15 cellular contexts compared by ENCODE assay signal in the genomic region with DNA sequence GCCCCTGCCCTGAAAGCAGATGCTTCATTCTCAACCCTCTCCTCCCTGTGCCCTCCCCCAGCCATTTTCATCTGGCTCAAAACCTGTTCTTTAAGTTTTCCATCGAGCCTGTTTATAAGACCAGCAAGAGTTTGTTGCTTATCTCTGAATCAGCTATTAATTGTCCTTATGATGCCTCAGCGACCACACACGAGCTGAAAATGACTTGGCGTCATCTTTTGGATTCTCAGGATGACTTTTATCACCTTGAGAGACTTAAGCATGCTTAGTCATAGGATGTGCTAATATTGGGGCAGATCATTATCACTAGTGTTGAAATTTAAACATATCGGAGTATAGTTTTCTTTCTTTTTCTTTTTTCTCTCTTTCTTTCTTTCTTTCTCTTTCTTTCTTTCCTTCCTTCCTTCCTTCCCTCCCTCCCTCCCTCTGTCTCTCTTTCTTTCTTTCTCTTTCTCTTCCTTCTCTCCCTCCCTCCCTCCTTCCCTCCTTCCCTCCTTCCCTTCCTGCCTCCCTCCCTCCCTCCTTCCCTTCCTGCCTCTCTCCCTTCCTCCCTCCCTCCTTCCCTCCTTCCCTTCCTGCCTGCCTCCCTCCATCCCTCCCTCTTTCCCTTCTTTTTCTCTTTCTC.
A peak's percentile ranks its signal among the peaks of the same experiment; 100 is the strongest.
DNase-seq lines count a peak whose midpoint lies in the region; ATAC-seq and TF ChIP-seq lines count a peak whose summit lies in the region.
"Had no signal": no experiment of that assay in that cellular context is flagged by ENCODE, and none has a peak within 500 bp of the region (broad histone marks: within the 10 kb centered on the region; RNA-seq: fewer than 3 reads in every experiment).

No MANE protein-coding gene starts in this region.

- intact Hi-C loops in body of pancreas (cut with DNase I), result no loop called here

- DNase-seq in activated T-cell treated with anti-CD3 and anti-CD28 coated beads for 24 hours (ENCODE audit: low read depth), result peak; percentile 8
- DNase-seq in activated T-cell treated with anti-CD3 and anti-CD28 coated beads, Interleukin-2, amount 50 U/mL, for 24 hours, result no peak
- DNase-seq in activated T-cell treated with anti-CD3 and anti-CD28 coated beads, Interleukin-2, amount 50 U/mL, for 48 hours, result peak; percentile 43 to 50
- DNase-seq in renal cortical epithelial cell (ENCODE audit: low read depth), result peak; percentile 44
- no peak for DNase-seq in body of pancreas
- DNase-seq in omental fat pad (ENCODE audit: low spot score), result no peak
- DNase-seq: activated CD8-positive, alpha-beta memory T cell treated with anti-CD3 and anti-CD28 coated beads for 24 hours; amygdala; dorsolateral prefrontal cortex; foreskin fibroblast; NCI-H1092 treated with DMSO at 0.1 percent for 48 hours had no signal

- no peak overlapping the region for H3K4me3 Mint-ChIP-seq in activated T-cell treated with anti-CD3 and anti-CD28 coated beads, Interleukin-2, amount 50 U/mL, for 24 hours
- H3K4me3 Mint-ChIP-seq: memory B cell; stimulated activated naive CD8-positive, alpha-beta T cell treated with anti-CD3 and anti-CD28 coated beads, Interleukin-15, Interleukin-2, amounts not matched to agents 100 ng/mL and 50 ng/mL, for 24 hours had no signal

- H3K4me3 ChIP-seq in body of pancreas, result no peak overlapping the region
- H3K4me3 ChIP-seq: dorsolateral prefrontal cortex had no signal

- no peaks in the 10 kb centered on the region for H3K4me1 ChIP-seq in body of pancreas

- H3K4me1 Mint-ChIP-seq in activated T-cell treated with anti-CD3 and anti-CD28 coated beads, Interleukin-2, amount 50 U/mL, for 24 hours (ENCODE audit: low read depth), result peaks cover 12% of the 10 kb centered on the region

- H3K9me3 ChIP-seq in body of pancreas, result no peaks in the 10 kb centered on the region

- ATAC-seq in HG02610 (IDR thresholded peaks at IDR 0.05; ENCODE audit: unreplicated experiment) (peak; percentile 85), body of pancreas (no peak), omental fat pad (ENCODE audit: low FRiP score) (no peak), HG02884 (IDR thresholded peaks at IDR 0.05; ENCODE audit: unreplicated experiment) (no peak)

- no peak overlapping the region for H3K27ac Mint-ChIP-seq in activated T-cell treated with anti-CD3 and anti-CD28 coated beads, Interleukin-2, amount 50 U/mL, for 24 hours
- H3K27ac Mint-ChIP-seq: memory B cell; stimulated activated naive CD8-positive, alpha-beta T cell treated with anti-CD3 and anti-CD28 coated beads, Interleukin-15, Interleukin-2, amounts not matched to agents 100 ng/mL and 50 ng/mL, for 24 hours had no signal

- no peaks in the 10 kb centered on the region for H3K36me3 Mint-ChIP-seq in activated T-cell treated with anti-CD3 and anti-CD28 coated beads, Interleukin-2, amount 50 U/mL, for 24 hours (ENCODE audit: low read depth)
- H3K36me3 Mint-ChIP-seq: memory B cell had no signal

- H3K27ac ChIP-seq in body of pancreas, result no peak overlapping the region
- H3K27ac ChIP-seq: dorsolateral prefrontal cortex had no signal

- 51 to 65% methylated on average over 5 of the region's 5 CpGs for WGBS in body of pancreas, 2 donors

- TF ChIP-seq CTCF in body of pancreas (IDR thresholded peaks at IDR 0.05), result no peak
- no peak for TF ChIP-seq CTCF in omental fat pad (IDR thresholded peaks at IDR 0.05)

- H3K9me3 Mint-ChIP-seq in activated T-cell treated with anti-CD3 and anti-CD28 coated beads, Interleukin-2, amount 50 U/mL, for 24 hours, result no peaks in the 10 kb centered on the region
- H3K9me3 Mint-ChIP-seq: memory B cell; stimulated activated naive CD8-positive, alpha-beta T cell treated with anti-CD3 and anti-CD28 coated beads, Interleukin-15, Interleukin-2, amounts not matched to agents 100 ng/mL and 50 ng/mL, for 24 hours had no signal

- no peaks in the 10 kb centered on the region for H3K27me3 ChIP-seq in body of pancreas
- H3K27me3 ChIP-seq: dorsolateral prefrontal cortex had no signal

- peaks cover 16% of the 10 kb centered on the region for H3K27me3 Mint-ChIP-seq in activated T-cell treated with anti-CD3 and anti-CD28 coated beads, Interleukin-2, amount 50 U/mL, for 24 hours
- H3K27me3 Mint-ChIP-seq: stimulated activated naive CD8-positive, alpha-beta T cell treated with anti-CD3 and anti-CD28 coated beads, Interleukin-15, Interleukin-2, amounts not matched to agents 100 ng/mL and 50 ng/mL, for 24 hours had no signal

- no peaks in the 10 kb centered on the region for H3K36me3 ChIP-seq in body of pancreas (replicated peaks in 1 of 2; ENCODE audit: insufficient read depth in 1 of 2, low read depth in 2 of 2)

- no peak for TF ChIP-seq POLR2A in body of pancreas (IDR thresholded peaks at IDR 0.05)

Comparison
In these comparisons a context has a peak if more than half of its experiments do, and no peak if none do; other contexts are left out.
1. DNase-seq: peak in activated T-cell treated with anti-CD3 and anti-CD28 coated beads for 24 hours (single experiment), activated T-cell treated with anti-CD3 and anti-CD28 coated beads, Interleukin-2, amount 50 U/mL, for 48 hours (2 of 2) and renal cortical epithelial cell (single experiment); none in activated T-cell treated with anti-CD3 and anti-CD28 coated beads, Interleukin-2, amount 50 U/mL, for 24 hours (single experiment), body of pancreas (0 of 4) and omental fat pad (single experiment).